In the genomic region with DNA sequence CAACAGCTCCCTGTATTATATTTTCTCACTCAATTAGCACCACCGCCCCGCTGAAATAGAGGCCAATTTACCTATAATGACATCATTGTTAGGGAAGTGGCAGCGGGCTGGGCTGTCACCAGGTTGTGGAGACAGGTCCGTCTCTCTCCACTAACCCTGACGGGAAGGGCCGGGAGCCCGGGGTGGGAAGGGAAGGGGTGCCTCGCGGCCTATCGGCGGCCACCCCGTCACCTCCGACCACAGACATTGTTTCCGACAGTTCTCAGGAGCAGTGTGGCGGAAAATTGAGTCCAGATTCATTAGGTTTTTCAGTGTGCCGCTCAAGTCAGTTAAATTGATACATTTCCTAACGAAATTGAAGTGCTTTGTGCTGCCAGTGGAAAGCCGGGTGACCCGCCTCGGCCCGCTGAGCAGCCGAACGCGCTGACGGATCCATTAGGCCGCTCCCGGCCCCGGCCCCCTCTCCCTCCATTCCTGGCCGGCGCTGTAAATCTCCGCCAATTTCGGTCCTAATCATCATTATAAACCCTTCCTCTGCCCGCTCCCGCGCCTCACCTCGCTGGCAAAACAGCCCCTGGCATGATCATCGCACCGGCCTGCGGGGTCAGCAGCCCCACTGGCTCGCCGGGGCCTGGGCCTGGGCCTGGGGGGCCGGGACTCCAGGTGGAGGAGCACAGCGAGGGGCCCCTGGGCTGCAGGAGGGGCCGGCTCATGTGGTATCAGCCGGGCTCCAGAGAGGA, we compare ENCODE assay signal across 32 cellular contexts. TPM values are rescaled to one million over a fixed set of nuclear protein-coding genes. Genes with fewer than 3 reads are reported as not detected.
A peak's percentile ranks its signal among the peaks of the same experiment; 100 is the strongest.
DNase-seq lines count a peak whose midpoint lies in the region; ATAC-seq, FAIRE-seq and TF ChIP-seq lines count a peak whose summit lies in the region.
"Had no signal": no experiment of that assay in that cellular context is flagged by ENCODE, and none has a peak within 500 bp of the region (broad histone marks: within the 10 kb centered on the region; RNA-seq: fewer than 3 reads in every experiment).

No MANE protein-coding gene starts in this region.

- no peak for TF ChIP-seq CTCF in Panc1 (IDR thresholded peaks at IDR 0.05)
- no peak for TF ChIP-seq CTCF in HepG2 (CRISPR knock-in tag; IDR thresholded peaks at IDR 0.05)
- TF ChIP-seq CTCF in GM20000 (IDR thresholded peaks at IDR 0.05; ENCODE audit: extremely low read depth, missing control alignments) = no peak

- POLR2A ChIA-PET in Panc1 (lab: Charles Lee) (no interaction called here), HepG2 (lab: Yijun Ruan, JAX) (no interaction called here)

- ATAC-seq in Panc1 (0 out of 2 replicates have a peak, but pooled peaks have one; percentile 47), HepG2 (no peak), GM21576 (IDR thresholded peaks at IDR 0.05; ENCODE audit: unreplicated experiment) (no peak)
- ATAC-seq: activated CD8-positive, alpha-beta T cell treated with anti-CD3 and anti-CD28 coated beads, Interleukin-2, amount 10 ng/mL, durations not matched to agents 7 days and 5 days; gastrocnemius medialis; left lung; sciatic nerve; stimulated activated effector memory CD8-positive, alpha-beta T cell treated with anti-CD3 and anti-CD28 coated beads, Interleukin-12 subunit alpha, Interleukin-12 subunit beta, amount 100 ng/mL, for 72 hours; T-helper 17 cell had no signal

- in situ Hi-C loops in Panc1 (cut with HindIII; ENCODE audit: low pct_unique_long_range_greater_than_20kb, low sequenced_read_pairs) = no loop called here
- in situ Hi-C loops in HepG2 (cut with HindIII; ENCODE audit: extremely low pct_ligation_motif_present, low pct_unique_long_range_greater_than_20kb) = no loop called here

- WGBS in HepG2 (ENCODE audit: low lambda C conversion rate) = 56% methylated on average over 35 of the region's 45 CpGs

- TF ChIP-seq RAD21 in HepG2 (CRISPR knock-in tag; IDR thresholded peaks at IDR 0.05) = no peak

- intact Hi-C loops in Panc1 (cut with micrococcal nuclease; ENCODE audit: unreplicated experiment) = no loop called here
- intact Hi-C loops in HepG2 (cut with micrococcal nuclease; ENCODE audit: unreplicated experiment) = no loop called here

- BruUV-seq in Panc1 (replicated peaks; lab: Mats Ljungman, UMichigan) (no TSS peak), HepG2 (replicated peaks; lab: Mats Ljungman, UMichigan) (no TSS peak)

- H3K27ac ChIP-seq in Panc1 (ENCODE audit: low read length) (no peak overlapping the region), HepG2 (ENCODE audit: extremely low read length, insufficient read depth, low read length) (no peak overlapping the region)
- H3K27ac ChIP-seq: gastrocnemius medialis, GM23248, left lung, ovary, Peyer's patch, SJSA1 had no signal

- no peaks in the 10 kb centered on the region for H3K4me1 ChIP-seq in Panc1 (ENCODE audit: control insufficient read depth, insufficient read depth, low read length)
- H3K4me1 ChIP-seq in HepG2 (ENCODE audit: insufficient read depth, low read length) = no peaks in the 10 kb centered on the region
- H3K4me1 ChIP-seq: gastrocnemius medialis, left lung, Peyer's patch, SJSA1 had no signal

- H3K9me3 ChIP-seq in Panc1 (ENCODE audit: control insufficient read depth, insufficient read depth, low read depth, low read length) = no peaks in the 10 kb centered on the region
- no peaks in the 10 kb centered on the region; the same call in 1 of the 2 replicates for H3K9me3 ChIP-seq in HepG2 (ENCODE audit: low read length)
- H3K9me3 ChIP-seq: gastrocnemius medialis, left lung, ovary, Peyer's patch, SJSA1 had no signal

- no peak overlapping the region for H3K4me3 ChIP-seq in Panc1 (ENCODE audit: low read depth in 2 of 2, low read length in 2 of 2)
- H3K4me3 ChIP-seq in HepG2 (replicated peaks in 1 of 3; ENCODE audit: insufficient read depth in 1 of 3, low read depth in 2 of 3, low read length in 3 of 3) = no peak overlapping the region
- H3K4me3 ChIP-seq: gastrocnemius medialis, GM23248, left lung, ovary, Peyer's patch, SJSA1 had no signal

- no peaks in the 10 kb centered on the region for H3K79me2 ChIP-seq in HepG2 (ENCODE audit: insufficient read depth, low read length)

- H3K36me3 ChIP-seq in Panc1 (ENCODE audit: control insufficient read depth, insufficient read depth, low read length) (no peaks in the 10 kb centered on the region), HepG2 (replicated peaks in 1 of 2; ENCODE audit: control insufficient read depth in 1 of 2, insufficient read depth in 2 of 2, low read length in 2 of 2) (no peaks in the 10 kb centered on the region)
- H3K36me3 ChIP-seq: gastrocnemius medialis, left lung, ovary, Peyer's patch, SJSA1 had no signal

- no peak for FAIRE-seq in HepG2 (lab: Jason Lieb, UNC)
- FAIRE-seq: GM12892 had no signal

- no peak for TF ChIP-seq EP300 in HepG2 (IDR thresholded peaks at IDR 0.05; ENCODE audit: low read depth in 2 of 2, low read length in 2 of 2)
- no peak for TF ChIP-seq EP300 in HepG2 (CRISPR knock-in tag; IDR thresholded peaks at IDR 0.05; ENCODE audit: borderline replicate concordance)

- TF ChIP-seq POLR2A in HepG2 (IDR thresholded peaks at IDR 0.05; ENCODE audit: insufficient read depth in 1 of 2, low read depth in 2 of 2, low read length in 2 of 2) = no peak

- H3K9ac ChIP-seq in HepG2 (ENCODE audit: insufficient read depth, low read depth, low read length) = no peak overlapping the region
- H3K9ac ChIP-seq: GM23248 had no signal

- no peak overlapping the region for H2AFZ ChIP-seq in HepG2 (ENCODE audit: low read length)
- H2AFZ ChIP-seq: GM23248 had no signal

- H3K27me3 ChIP-seq in Panc1 (ENCODE audit: control insufficient read depth, insufficient read depth, low read length) = no peaks in the 10 kb centered on the region
- H3K27me3 ChIP-seq in HepG2 (ENCODE audit: control insufficient read depth in 1 of 2, insufficient read depth in 2 of 2, low read length in 2 of 2) = peaks cover 3 to 34% of the 10 kb centered on the region in 2 experiments; a peak in 3 of 5 replicates
- H3K27me3 ChIP-seq: ovary, Peyer's patch had no signal

- H4K20me1 ChIP-seq in HepG2 (ENCODE audit: insufficient read depth, low read length) = no peaks in the 10 kb centered on the region

- peak; percentile 25 to 44 for DNase-seq in NCI-H2081 (lab: John Stamatoyannopoulos, UW)
- no peak for DNase-seq in NCI-H2081 treated with DMSO at 0.1 percent for 48 hours (lab: John Stamatoyannopoulos, UW)
- peak; percentile 39 for DNase-seq in ELF-1 (ENCODE audit: low read depth, low spot score)
- DNase-seq in Panc1 (ENCODE audit: low read depth, low spot score) = no peak
- no peak for DNase-seq in HepG2 (ENCODE audit: low spot score)
- DNase-seq in GM20000 (ENCODE audit: low spot score) = no peak
- DNase-seq in KG1 (lab: John Stamatoyannopoulos, UW) = no peak
- DNase-seq: activated CD4-positive, alpha-beta T cell treated with anti-CD3 and anti-CD28 coated beads for 1 hour; activated CD8-positive, alpha-beta T cell treated with anti-CD3 and anti-CD28 coated beads, Interleukin-2, amount 10 ng/mL, durations not matched to agents 7 days and 5 days; activated naive CD8-positive, alpha-beta T cell treated with anti-CD3 and anti-CD28 coated beads for 36 hours; CD4-positive, CD25-positive, alpha-beta regulatory T cell; gastrocnemius medialis; GM23248; hippocampal formation; immature natural killer cell; Karpas-422; NCI-H2029; ovary; Peyer's patch; stimulated activated CD4-positive, alpha-beta T cell treated with anti-CD3 and anti-CD28 coated beads, Interleukin-4, amount 100 ng/mL, for 24 hours; T-helper 17 cell; trophoblast cell had no signal

- CTCF ChIA-PET in Panc1 (lab: Charles Lee) (no interaction called here), HepG2 (lab: Yijun Ruan, JAX; ENCODE audit: low intra/inter-chr PET ratio, low total read pairs) (no interaction called here)

- no peak overlapping the region for H3K4me2 ChIP-seq in HepG2 (ENCODE audit: low read depth, low read length)

TF ChIP-seq in HepG2, 621 proteins besides CTCF, POLR2A, EP300 and RAD21:
- TF ChIP-seq ATF7 (IDR thresholded peaks at IDR 0.05) (peak; percentile 62), ATF7 (CRISPR knock-in tag; IDR thresholded peaks at IDR 0.05) (no peak)
- TF ChIP-seq, protein P1, sequence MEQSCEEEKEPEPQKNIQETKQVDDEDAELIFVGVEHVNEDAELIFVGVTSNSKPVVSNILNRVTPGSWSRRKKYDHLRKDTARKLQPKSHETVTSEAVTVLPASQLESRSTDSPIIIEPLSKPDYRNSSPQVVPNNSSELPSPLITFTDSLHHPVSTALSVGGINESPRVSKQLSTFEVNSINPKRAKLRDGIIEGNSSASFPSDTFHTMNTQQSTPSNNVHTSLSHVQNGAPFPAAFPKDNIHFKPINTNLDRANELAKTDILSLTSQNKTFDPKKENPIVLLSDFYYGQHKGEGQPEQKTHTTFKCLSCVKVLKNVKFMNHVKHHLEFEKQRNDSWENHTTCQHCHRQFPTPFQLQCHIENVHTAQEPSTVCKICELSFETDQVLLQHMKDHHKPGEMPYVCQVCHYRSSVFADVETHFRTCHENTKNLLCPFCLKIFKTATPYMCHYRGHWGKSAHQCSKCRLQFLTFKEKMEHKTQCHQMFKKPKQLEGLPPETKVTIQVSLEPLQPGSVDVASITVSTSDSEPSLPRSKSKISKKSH (CRISPR knock-in tag; IDR thresholded peaks at IDR 0.05; ENCODE audit: borderline replicate concordance) = no peak

RNA-seq across cellular contexts. Expression of gene UNCX, which starts 43.2 kb away (rescaled TPM):
- total RNA-seq in Panc1 (2021; ENCODE audit: unreplicated experiment) = not detected
- not detected for polyA plus RNA-seq in Panc1 (2012; ENCODE audit: insufficient read length)
- not detected in 2 replicates for total RNA-seq in HepG2 (2016; rRNA removed; fragmentation: Illumina TruSeq; extraction: Trizol)
- not detected in 2 replicates for total RNA-seq in HepG2 (2016; cell fraction: cytosol; rRNA removed; fragmentation: Illumina TruSeq; extraction: Trizol; ENCODE audit: low read depth)
- total RNA-seq in HepG2 (2016; cell fraction: insoluble cytoplasmic fraction; rRNA removed; fragmentation: Illumina TruSeq; extraction: Trizol) = not detected in 2 replicates
- not detected in 2 replicates for total RNA-seq in HepG2 (2016; cell fraction: membrane; rRNA removed; fragmentation: Illumina TruSeq; extraction: Trizol)
- total RNA-seq in HepG2 (2016; cell fraction: nucleus; rRNA removed; fragmentation: Illumina TruSeq; extraction: Trizol) = not detected in 2 replicates
- polyA plus RNA-seq in HepG2 (2011; rRNA removed) = not detected in 2 replicates
- polyA plus RNA-seq in HepG2 (2011; cell fraction: cytosol; rRNA removed) = not detected in 2 replicates
- polyA plus RNA-seq in HepG2 (2011; cell fraction: nucleus; rRNA removed) = not detected in 2 replicates
- not detected in 2 replicates for polyA plus RNA-seq in HepG2 (2012)
- not detected in 2 replicates for polyA plus RNA-seq in HepG2 (2016; cell fraction: cytosol; fragmentation: Illumina TruSeq; extraction: Trizol; ENCODE audit: low read depth)
- polyA plus RNA-seq in HepG2 (2016; cell fraction: insoluble cytoplasmic fraction; fragmentation: Illumina TruSeq; extraction: Trizol; ENCODE audit: low read depth) = not detected in 2 replicates
- polyA plus RNA-seq in HepG2 (2016; cell fraction: membrane; fragmentation: Illumina TruSeq; extraction: Trizol; ENCODE audit: low read depth) = not detected in 2 replicates
- not detected in 2 replicates for polyA plus RNA-seq in HepG2 (2016; cell fraction: nucleus; fragmentation: Illumina TruSeq; extraction: Trizol; ENCODE audit: insufficient read depth, low read depth)
- not detected in 2 replicates for polyA minus RNA-seq in HepG2 (2011; rRNA and poly(A)+ RNA removed; ENCODE audit: low replicate concordance)
- polyA minus RNA-seq in HepG2 (2011; cell fraction: cytosol; rRNA and poly(A)+ RNA removed) = not detected in 2 replicates
- not detected in 2 replicates for polyA minus RNA-seq in HepG2 (2011; cell fraction: nucleus; rRNA and poly(A)+ RNA removed)
- total RNA-seq: A172; activated CD8-positive, alpha-beta T cell treated with anti-CD3 and anti-CD28 coated beads, Interleukin-2, amount 10 ng/mL, durations not matched to agents 7 days and 5 days; activated naive CD8-positive, alpha-beta T cell treated with anti-CD3 and anti-CD28 coated beads for 36 hours; CD4-positive, CD25-positive, alpha-beta regulatory T cell; dermis microvascular lymphatic vessel endothelial cell; gastrocnemius medialis; GM23248; left lung; mononuclear cell; ovary; Peyer's patch; sciatic nerve; SJSA1; subcutaneous adipose tissue; T-helper 17 cell had no signal
- polyA plus RNA-seq: CD4-positive, CD25-positive, alpha-beta regulatory T cell; GM23248; immature natural killer cell; ovary had no signal

Comparison
In these comparisons a context has a peak if more than half of its experiments do, and no peak if none do; other contexts are left out.
1. DNase-seq: peak in NCI-H2081 (2 of 2) and ELF-1 (single experiment); none in NCI-H2081 treated with DMSO at 0.1 percent for 48 hours (single experiment), Panc1 (single experiment), HepG2 (single experiment), GM20000 (single experiment) and KG1 (single experiment).